In genomic region chrX:136057567-136057966, GRCh38 we compare ENCODE assay signal across 15 cellular contexts.
"Had no signal": no experiment of that assay in that cellular context is flagged by ENCODE, and none has a peak within 500 bp of the region (broad histone marks: within the 10 kb centered on the region; RNA-seq: fewer than 3 reads in every experiment).

No MANE protein-coding gene starts in this region.

- H3K4me3 ChIP-seq: hepatocyte, left ventricle myocardium inferior, right atrium auricular region, upper lobe of right lung had no signal

- H3K27ac ChIP-seq: hepatocyte had no signal

- H3K4me2 ChIP-seq: hepatocyte had no signal

- H3K79me2 ChIP-seq: hepatocyte had no signal

- ATAC-seq: stimulated activated naive B cell treated with anti-CD40 and anti-IgM and Interleukin-4, amounts not matched to agents 10 μg/mL and 1 μg/mL and 100 μg/mL, for 72 hours; upper lobe of right lung had no signal

- FAIRE-seq: bronchial epithelial cell, kidney had no signal

- H3K9me3 ChIP-seq: left ventricle myocardium inferior, right atrium auricular region, upper lobe of right lung had no signal

- H2AFZ ChIP-seq: hepatocyte had no signal

- H3K4me1 ChIP-seq: right atrium auricular region, upper lobe of right lung had no signal

- H3K36me3 ChIP-seq: left ventricle myocardium inferior, right atrium auricular region, upper lobe of right lung had no signal

- DNase-seq: activated CD4-positive, alpha-beta T cell treated with anti-CD3 and anti-CD28 coated beads, Interleukin-2, amount 50 U/mL, for 4 hours; activated CD8-positive, alpha-beta memory T cell treated with anti-CD3 and anti-CD28 coated beads, Interleukin-2, amount 10 ng/mL, durations not matched to agents 7 days and 5 days; activated effector memory CD4-positive, alpha-beta T cell treated with Interleukin-2 at 50 U/mL for 16 hours; activated T-cell treated with anti-CD3 and anti-CD28 coated beads, Interleukin-2, amount 50 U/mL, for 24 hours; effector CD4-positive, alpha-beta T cell; kidney; left ventricle myocardium inferior; mesenchymal stem cell; stimulated activated CD4-positive, alpha-beta T cell treated with anti-CD3 and anti-CD28 coated beads, Interleukin-2, amount 100 ng/mL, for 24 hours; stimulated activated naive B cell treated with anti-CD40 and anti-IgM and Interleukin-4, amounts not matched to agents 10 μg/mL and 1 μg/mL and 100 μg/mL, for 72 hours; substantia nigra; upper lobe of right lung had no signal

- H3K27me3 ChIP-seq: hepatocyte, right atrium auricular region, upper lobe of right lung had no signal
